In genomic region chr14:65238456-65238855, GRCh38 we compare ENCODE assay signal across 9 cellular contexts.
A peak's percentile ranks its signal among the peaks of the same experiment; 100 is the strongest.
DNase-seq lines count a peak whose midpoint lies in the region; ATAC-seq, FAIRE-seq and TF ChIP-seq lines count a peak whose summit lies in the region.
"Had no signal": no experiment of that assay in that cellular context is flagged by ENCODE, and none has a peak within 500 bp of the region (broad histone marks: within the 10 kb centered on the region; RNA-seq: fewer than 3 reads in every experiment).

No MANE protein-coding gene starts in this region.

- H3K9ac ChIP-seq in HepG2 (ENCODE audit: insufficient read depth, low read depth, low read length) (peak overlapping the region; percentile 75), K562 (ENCODE audit: insufficient read depth in 1 of 2, low read depth in 2 of 2, low read length in 2 of 2) (no peak overlapping the region)

- intact Hi-C loops in HepG2 (cut with micrococcal nuclease; ENCODE audit: unreplicated experiment) (loop anchor here (1.0 kb wide), 1 partner anchor 8 kb away; no protein-coding TSS in a partner anchor), right lobe of liver (cut with DNase I) (no loop called here), K562 (cut with micrococcal nuclease) (no loop called here)

- H3K4me3 ChIP-seq in HepG2 (replicated peaks in 1 of 3; ENCODE audit: insufficient read depth in 1 of 3, low read depth in 2 of 3, low read length in 3 of 3) (peak overlapping the region; percentile 6 to 65 (median 40); a peak in 4 of 6 replicates), right lobe of liver (no peak overlapping the region), K562 (no peak overlapping the region)
- H3K4me3 ChIP-seq: esophagus muscularis mucosa had no signal

- H3K9me1 ChIP-seq in K562 (ENCODE audit: control insufficient read depth, insufficient read depth, low read length), result no peaks in the 10 kb centered on the region

- under 1% methylated on average over 6 of the region's 6 CpGs for WGBS in HepG2 (ENCODE audit: low lambda C conversion rate)
- 76% methylated on average over 4 of the region's 6 CpGs for WGBS in right lobe of liver (ENCODE audit: insufficient coverage, low coverage, low lambda C conversion rate, missing lambda C conversion rate)
- 48% methylated on average over 5 of the region's 6 CpGs for WGBS in K562 (ENCODE audit: insufficient coverage, low coverage, missing lambda C conversion rate)

- POLR2A ChIA-PET in HepG2 (lab: Yijun Ruan, JAX) (interaction anchor here (0.7 to 5.5 kb wide), 21 partner anchors 8 to 175 kb away, joined by 3 to 190 read pairs (median 8); partner anchors contain the start of gene MAX), K562 (lab: Yijun Ruan, JAX) (no interaction called here)

- CTCF ChIA-PET in HepG2 (lab: Yijun Ruan, JAX; ENCODE audit: low intra/inter-chr PET ratio, low total read pairs), result no interaction called here
- CTCF ChIA-PET in K562 (lab: Yijun Ruan, JAX; ENCODE audit: low intra/inter-chr PET ratio), result no interaction called here

- peak in 1 of 2 experiments; percentile 84; a peak in 3 of 4 replicates for TF ChIP-seq EP300 in HepG2 (IDR thresholded peaks at IDR 0.05; ENCODE audit: low read depth in 2 of 2, low read length in 2 of 2)
- peak; percentile 68; the same call in 1 of the 2 replicates for TF ChIP-seq EP300 in HepG2 (CRISPR knock-in tag; IDR thresholded peaks at IDR 0.05; ENCODE audit: borderline replicate concordance)
- TF ChIP-seq EP300 in K562 (IDR thresholded peaks at IDR 0.05; ENCODE audit: low read length), result no peak

- H3K9me3 ChIP-seq in HepG2 (ENCODE audit: low read length) (no peaks in the 10 kb centered on the region), right lobe of liver (no peaks in the 10 kb centered on the region), K562 (replicated peaks; ENCODE audit: control insufficient read depth, insufficient read depth, low read depth, low read length) (no peaks in the 10 kb centered on the region)
- H3K9me3 ChIP-seq: esophagus muscularis mucosa had no signal

- TF ChIP-seq CTCF in HepG2 (CRISPR knock-in tag; IDR thresholded peaks at IDR 0.05) (no peak), right lobe of liver (IDR thresholded peaks at IDR 0.05) (no peak), K562 (IDR thresholded peaks at IDR 0.05 in 2 of 3, conservative IDR thresholded peaks at IDR 0.05 in 1 of 3; ENCODE audit: insufficient read depth in 2 of 3, low read depth in 1 of 3, low read length in 3 of 3) (no peak)

- H3K79me2 ChIP-seq in HepG2 (ENCODE audit: insufficient read depth, low read length) (no peaks in the 10 kb centered on the region), K562 (ENCODE audit: control insufficient read depth, insufficient read depth, low read length) (no peaks in the 10 kb centered on the region)

- in situ Hi-C loops in HepG2 (cut with HindIII; ENCODE audit: extremely low pct_ligation_motif_present, low pct_unique_long_range_greater_than_20kb) (loop anchor here (5.0 kb wide), 1 partner anchor 59 kb away; no protein-coding TSS in a partner anchor), K562 (cut with MboI) (no loop called here)

- H3K4me1 ChIP-seq in HepG2 (ENCODE audit: insufficient read depth, low read length) (peaks cover 66% of the 10 kb centered on the region), right lobe of liver (no peaks in the 10 kb centered on the region), K562 (replicated peaks in 1 of 2; ENCODE audit: control insufficient read depth in 2 of 2, insufficient read depth in 2 of 2, low read length in 2 of 2) (peaks cover 6 to 22% of the 10 kb centered on the region in 2 experiments; a peak in 3 of 5 replicates)

- TF ChIP-seq RAD21 in HepG2 (CRISPR knock-in tag; IDR thresholded peaks at IDR 0.05) (no peak), K562 (CRISPR knock-in tag; conservative IDR thresholded peaks at IDR 0.05 in 1 of 2, IDR thresholded peaks at IDR 0.05 in 1 of 2) (no peak)

- H3K36me3 ChIP-seq in HepG2 (replicated peaks in 1 of 2; ENCODE audit: control insufficient read depth in 1 of 2, insufficient read depth in 2 of 2, low read length in 2 of 2) (no peaks in the 10 kb centered on the region), right lobe of liver (no peaks in the 10 kb centered on the region), K562 (ENCODE audit: control insufficient read depth, insufficient read depth, low read length) (no peaks in the 10 kb centered on the region)
- H3K36me3 ChIP-seq: esophagus muscularis mucosa had no signal

- ATAC-seq in HepG2, result peak; percentile 43
- no peak for ATAC-seq in right lobe of liver
- ATAC-seq in K562, result no peak
- no peak for ATAC-seq in GM18868 (IDR thresholded peaks at IDR 0.05; ENCODE audit: unreplicated experiment)

- H4K20me1 ChIP-seq in HepG2 (ENCODE audit: insufficient read depth, low read length), result no peaks in the 10 kb centered on the region
- H4K20me1 ChIP-seq in K562 (replicated peaks; ENCODE audit: control insufficient read depth, insufficient read depth, low read length), result no peaks in the 10 kb centered on the region

- BruUV-seq in HepG2 (replicated peaks; lab: Mats Ljungman, UMichigan) (TSS peak; percentile 67), K562 (replicated peaks; lab: Mats Ljungman, UMichigan) (no TSS peak)

- FAIRE-seq in HepG2 (lab: Jason Lieb, UNC), result peak; percentile 76
- no peak for FAIRE-seq in K562 (lab: Jason Lieb, UNC)

- no peaks in the 10 kb centered on the region for H3K27me3 ChIP-seq in HepG2 (ENCODE audit: control insufficient read depth in 1 of 2, insufficient read depth in 2 of 2, low read length in 2 of 2)
- no peaks in the 10 kb centered on the region for H3K27me3 ChIP-seq in right lobe of liver
- no peaks in the 10 kb centered on the region for H3K27me3 ChIP-seq in K562 (ENCODE audit: control insufficient read depth in 2 of 2, insufficient read depth in 2 of 2, low read length in 2 of 2)
- H3K27me3 ChIP-seq in layer of hippocampus (ENCODE audit: control insufficient read depth, insufficient read depth, low read length), result no peaks in the 10 kb centered on the region
- H3K27me3 ChIP-seq: esophagus muscularis mucosa had no signal

- H2AFZ ChIP-seq in HepG2 (ENCODE audit: low read length), result no peak overlapping the region
- H2AFZ ChIP-seq in K562 (ENCODE audit: low read depth, low read length), result peak overlapping the region; percentile 59

- TF ChIP-seq POLR2A in HepG2 (IDR thresholded peaks at IDR 0.05; ENCODE audit: insufficient read depth in 1 of 2, low read depth in 2 of 2, low read length in 2 of 2), result no peak
- TF ChIP-seq POLR2A in right lobe of liver (IDR thresholded peaks at IDR 0.05), result no peak
- TF ChIP-seq POLR2A in K562 (conservative IDR thresholded peaks at IDR 0.05), result no peak

- DNase-seq in HepG2 (ENCODE audit: low spot score) (peak; percentile 85), right lobe of liver (no peak), K562 (ENCODE audit: extremely low read depth in 1 of 4, low spot score in 3 of 4) (no peak), epidermal melanocyte (ENCODE audit: insufficient read length, low spot score) (no peak), AML-193 (lab: John Stamatoyannopoulos, UW) (no peak)
- no peak for DNase-seq in central memory CD4-positive, alpha-beta T cell

- H3K4me2 ChIP-seq in HepG2 (ENCODE audit: low read depth, low read length) (peak overlapping the region; percentile 92), K562 (ENCODE audit: insufficient read depth, low read length) (no peak overlapping the region)

- H3K27ac ChIP-seq in HepG2 (ENCODE audit: extremely low read length, insufficient read depth, low read length) (peak overlapping the region; percentile 66), right lobe of liver (no peak overlapping the region), K562 (ENCODE audit: extremely low read depth, low read depth, low read length) (no peak overlapping the region), layer of hippocampus (ENCODE audit: low read depth, low read length) (peak overlapping the region; percentile 96)
- H3K27ac ChIP-seq: esophagus muscularis mucosa had no signal

TF ChIP-seq in K562, 482 proteins besides CTCF, POLR2A, EP300 and RAD21:
- TF ChIP-seq ZNF384 (IDR thresholded peaks at IDR 0.05; ENCODE audit: low read depth, low read length) (0 out of 2 replicates have a peak, but pooled peaks have one; percentile 13), FOSL1 (tag; conservative IDR thresholded peaks at IDR 0.05) (peak; percentile 54), BCL6 (CRISPR knock-in tag; IDR thresholded peaks at IDR 0.05) (no peak), NUFIP1 (IDR thresholded peaks at IDR 0.05; ENCODE audit: partially characterized antibody) (no peak)

Comparison
In these comparisons a context has a peak if more than half of its experiments do, and no peak if none do; other contexts are left out.
1. H3K27ac ChIP-seq: peak in HepG2 (single experiment) and layer of hippocampus (single experiment); none in right lobe of liver (0 of 3) and K562 (single experiment).
2. H3K4me3 ChIP-seq: peak in HepG2 (3 of 3); none in right lobe of liver (0 of 3) and K562 (single experiment).
3. Of the 241 proteins assayed by ChIP-seq in both HepG2 and K562: peak only in HepG2: ATF3, BCL6, CEBPB, CEBPG, EP300, ETV5 and 16 more; only in K562: none; in both: FOSL1; in neither: 212; mixed calls (peak in some experiments, not most) for 6.